Comparison of ENCODE assay signal across 8 cellular contexts in the genomic region with DNA sequence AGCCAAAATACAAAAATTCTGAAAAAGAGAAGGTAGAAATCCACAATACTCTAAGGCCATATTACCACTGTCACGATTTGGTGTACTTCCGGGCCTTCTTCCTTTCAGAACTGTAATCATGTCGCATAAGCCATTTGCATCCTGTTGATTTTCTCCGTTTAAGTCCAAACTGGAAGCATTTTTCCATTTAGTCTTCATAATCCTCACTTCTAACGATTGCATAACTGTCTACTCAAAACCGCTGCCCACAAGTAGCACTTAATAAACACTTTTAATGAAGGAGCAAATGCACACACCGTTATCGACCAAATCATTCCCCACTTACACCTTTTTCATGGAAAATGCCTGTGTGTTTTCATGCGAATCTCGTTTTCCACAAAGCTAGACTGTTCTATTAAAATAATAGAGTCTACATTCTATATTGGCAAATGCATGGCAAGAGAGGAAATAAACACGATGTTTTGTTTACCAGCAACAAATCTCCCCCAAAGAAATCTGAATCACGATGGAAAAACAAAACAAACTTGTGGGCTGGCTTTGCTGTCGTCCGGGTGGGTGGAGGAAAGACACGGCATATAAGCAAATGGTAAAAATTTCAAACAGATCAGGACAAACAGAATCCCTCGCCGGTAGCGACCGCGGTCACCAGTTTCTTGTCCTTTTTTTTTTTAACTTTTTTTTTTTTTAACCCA. TPM values are rescaled to one million over a fixed set of nuclear protein-coding genes. Genes with fewer than 3 reads are reported as not detected.
DNase-seq lines count a peak whose midpoint lies in the region; ATAC-seq lines count a peak whose summit lies in the region.

No MANE protein-coding gene starts in this region.

- no peaks in the 10 kb centered on the region for H3K9me3 Mint-ChIP-seq in activated naive CD8-positive, alpha-beta T cell treated with anti-CD3 and anti-CD28 coated beads, Interleukin-2, amount 50 U/mL, for 24 hours

- peaks cover 14% of the 10 kb centered on the region for H3K36me3 ChIP-seq in skeletal muscle satellite cell (ENCODE audit: insufficient read depth, low read length)

- no peaks in the 10 kb centered on the region for H3K9me3 ChIP-seq in skeletal muscle satellite cell (replicated peaks; ENCODE audit: low read length)

- peak overlapping the region; percentile 86 for H3K4me2 ChIP-seq in skeletal muscle satellite cell (ENCODE audit: low read length)

- peak overlapping the region; percentile 98 for H3K9ac ChIP-seq in skeletal muscle satellite cell (ENCODE audit: low read depth, low read length)

- H3K27ac Mint-ChIP-seq in activated naive CD8-positive, alpha-beta T cell treated with anti-CD3 and anti-CD28 coated beads, Interleukin-2, amount 50 U/mL, for 24 hours, result peak overlapping the region; percentile 94

- H3K4me1 ChIP-seq in skeletal muscle satellite cell (ENCODE audit: control insufficient read depth, insufficient read depth, low read length), result peaks cover 6% of the 10 kb centered on the region

- no peaks in the 10 kb centered on the region for H3K27me3 ChIP-seq in skeletal muscle satellite cell (ENCODE audit: control insufficient read depth, insufficient read depth, low read length)

- no peaks in the 10 kb centered on the region for H3K27me3 Mint-ChIP-seq in activated naive CD8-positive, alpha-beta T cell treated with anti-CD3 and anti-CD28 coated beads, Interleukin-2, amount 50 U/mL, for 24 hours

- DNase-seq in EH (ENCODE audit: low read depth) (peak; percentile 24), KG1 (lab: John Stamatoyannopoulos, UW) (peak; percentile 47), NCI-H2196 (lab: John Stamatoyannopoulos, UW; ENCODE audit: unreplicated experiment) (no peak)
- DNase-seq in activated naive CD8-positive, alpha-beta T cell treated with anti-CD3 and anti-CD28 coated beads, Interleukin-2, amount 50 U/mL, for 24 hours, result no peak

- H3K36me3 Mint-ChIP-seq in activated naive CD8-positive, alpha-beta T cell treated with anti-CD3 and anti-CD28 coated beads, Interleukin-2, amount 50 U/mL, for 24 hours (ENCODE audit: low read depth), result peaks cover 14% of the 10 kb centered on the region

- H3K4me3 Mint-ChIP-seq in activated naive CD8-positive, alpha-beta T cell treated with anti-CD3 and anti-CD28 coated beads, Interleukin-2, amount 50 U/mL, for 24 hours, result peak overlapping the region; percentile 90

- peak; percentile 4 for ATAC-seq in GM19397 (IDR thresholded peaks at IDR 0.05; ENCODE audit: unreplicated experiment)
- ATAC-seq in activated naive CD8-positive, alpha-beta T cell treated with anti-CD3 and anti-CD28 coated beads, Interleukin-2, amount 50 U/mL, for 24 hours, result no peak
- ATAC-seq in GM21381 (IDR thresholded peaks at IDR 0.05; ENCODE audit: unreplicated experiment), result no peak

- H3K4me1 Mint-ChIP-seq in activated naive CD8-positive, alpha-beta T cell treated with anti-CD3 and anti-CD28 coated beads, Interleukin-2, amount 50 U/mL, for 24 hours, result peaks cover 32% of the 10 kb centered on the region

- H3K4me3 ChIP-seq in iPS-11a (ENCODE audit: low read depth, low read length) (peak overlapping the region; percentile 87), skeletal muscle satellite cell (ENCODE audit: low read length) (peak overlapping the region; percentile 92)

RNA-seq across cellular contexts. Expression of a gene that starts 1.0 kb away (rescaled TPM):
- 21.0 and 24.6 TPM in 2 replicates for total RNA-seq in skeletal muscle satellite cell (2012; rRNA removed)

RNA-seq across cellular contexts. Expression of a gene that starts 48.2 kb away (rescaled TPM):
- 37.0 and 41.5 TPM in 2 replicates for total RNA-seq in skeletal muscle satellite cell (2012; rRNA removed)

Comparison
In these comparisons a context has a peak if more than half of its experiments do, and no peak if none do; other contexts are left out.
1. DNase-seq: peak in EH (single experiment) and KG1 (single experiment); none in activated naive CD8-positive, alpha-beta T cell treated with anti-CD3 and anti-CD28 coated beads, Interleukin-2, amount 50 U/mL, for 24 hours (single experiment) and NCI-H2196 (single experiment).